2 cellular contexts compared by ENCODE assay signal in genomic region chr5:176979669-176980068, GRCh38.
TF ChIP-seq lines count a peak whose summit lies in the region.

No MANE protein-coding gene starts in this region.

TF ChIP-seq in HCT116, 20 proteins besides CTCF, POLR2A, EP300 and RAD21:
- no peak for TF ChIP-seq FOSL1 (IDR thresholded peaks at IDR 0.05; ENCODE audit: low read depth)
- no peak for TF ChIP-seq EZH2phosphoT487 (IDR thresholded peaks at IDR 0.05; ENCODE audit: borderline replicate concordance)
- TF ChIP-seq TCF7L2 (IDR thresholded peaks at IDR 0.05; ENCODE audit: borderline replicate concordance, extremely low read depth, insufficient read depth, insufficient read length), result no peak
- no peak for TF ChIP-seq ELF1 (IDR thresholded peaks at IDR 0.05; ENCODE audit: borderline replicate concordance, low read depth)
- no peak for TF ChIP-seq SP1 (IDR thresholded peaks at IDR 0.05; ENCODE audit: low read depth)
- no peak for TF ChIP-seq ATF3 (IDR thresholded peaks at IDR 0.05)
- TF ChIP-seq ZBTB33 (IDR thresholded peaks at IDR 0.05; ENCODE audit: extremely low read depth, insufficient replicate concordance, low read length), result no peak
- no peak for TF ChIP-seq YY1 (IDR thresholded peaks at IDR 0.05; ENCODE audit: extremely low read depth, insufficient replicate concordance, low read depth, low read length)
- no peak for TF ChIP-seq CBX3 (IDR thresholded peaks at IDR 0.05; ENCODE audit: low read depth)
- no peak for TF ChIP-seq POLR2AphosphoS5 (IDR thresholded peaks at IDR 0.05; ENCODE audit: low read depth, low read length)
- TF ChIP-seq JUND (IDR thresholded peaks at IDR 0.05), result no peak
- TF ChIP-seq MAX (IDR thresholded peaks at IDR 0.05), result no peak
- no peak for TF ChIP-seq EGR1 (IDR thresholded peaks at IDR 0.05; ENCODE audit: low read depth)
- TF ChIP-seq SIN3A (IDR thresholded peaks at IDR 0.05; ENCODE audit: low read depth), result no peak
- TF ChIP-seq ZFX (IDR thresholded peaks at IDR 0.05), result no peak
- no peak for TF ChIP-seq ZNF274 (IDR thresholded peaks at IDR 0.05; ENCODE audit: low read depth, low read length)
- no peak for TF ChIP-seq EZH2 (IDR thresholded peaks at IDR 0.05)
TF ChIP-seq in HCT116: peak in this region for 0.

TF ChIP-seq in K562, 482 proteins besides CTCF, POLR2A, EP300 and RAD21:
- TF ChIP-seq U2AF2 (optimal IDR thresholded peaks at IDR 0.05; ENCODE audit: low read depth, low read length) (no peak), RCOR1 (IDR thresholded peaks at IDR 0.05; ENCODE audit: borderline replicate concordance in 1 of 2, low read depth in 2 of 2, low read length in 2 of 2) (no peak), BRD9 (IDR thresholded peaks at IDR 0.05; ENCODE audit: low read depth, partially characterized antibody) (no peak), ELF4 (CRISPR knock-in tag; IDR thresholded peaks at IDR 0.05) (no peak), CGGBP1 (CRISPR knock-in tag; IDR thresholded peaks at IDR 0.05) (no peak), JUND (IDR thresholded peaks at IDR 0.05; ENCODE audit: borderline replicate concordance, low read depth, low read length) (no peak), JUND (tag; IDR thresholded peaks at IDR 0.05; ENCODE audit: borderline replicate concordance, low read depth, low read length) (no peak), STAT6 (CRISPR knock-in tag; IDR thresholded peaks at IDR 0.05) (no peak), REST (CRISPR knock-in tag; IDR thresholded peaks at IDR 0.05; ENCODE audit: low read depth) (no peak), PURB (CRISPR knock-in tag; IDR thresholded peaks at IDR 0.05; ENCODE audit: low read depth) (no peak), XRCC3 (IDR thresholded peaks at IDR 0.05) (no peak), KHSRP (IDR thresholded peaks at IDR 0.05) (no peak), ZNF764 (CRISPR knock-in tag; IDR thresholded peaks at IDR 0.05; ENCODE audit: low read depth) (no peak), ZBTB7A (IDR thresholded peaks at IDR 0.05; ENCODE audit: borderline replicate concordance, control insufficient read depth, low read depth, low read length) (no peak), THRB (CRISPR knock-in tag; conservative IDR thresholded peaks at IDR 0.05) (no peak), IRF1 (CRISPR knock-in tag; IDR thresholded peaks at IDR 0.05; ENCODE audit: borderline replicate concordance) (no peak), MAZ (CRISPR knock-in tag; conservative IDR thresholded peaks at IDR 0.05 in 1 of 2, IDR thresholded peaks at IDR 0.05 in 1 of 2) (no peak), CCAR2 (IDR thresholded peaks at IDR 0.05; ENCODE audit: low read depth, low read length) (no peak), MAFF (IDR thresholded peaks at IDR 0.05; ENCODE audit: low read length) (no peak), TEAD1 (CRISPR knock-in tag; IDR thresholded peaks at IDR 0.05) (no peak)
